Comparison of ENCODE assay signal across 17 cellular contexts in the genomic region with DNA sequence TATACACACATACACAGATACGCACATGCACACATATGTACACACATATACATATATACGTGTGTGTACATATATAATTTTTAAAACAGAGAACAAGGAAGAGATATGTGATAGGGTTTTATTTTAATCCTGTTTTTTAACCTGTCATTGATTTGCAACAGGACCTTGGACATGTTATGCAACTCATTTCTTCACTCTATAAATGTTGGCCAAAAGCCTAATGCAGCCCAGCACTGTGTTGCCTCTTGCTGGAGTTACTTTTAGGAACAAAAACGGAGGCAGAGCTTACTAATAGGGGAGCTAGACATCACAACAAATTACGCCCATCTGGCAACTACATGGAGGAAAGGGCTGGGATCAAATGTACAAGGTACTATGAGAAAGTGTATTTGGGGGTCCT.
DNase-seq lines count a peak whose midpoint lies in the region; ATAC-seq and TF ChIP-seq lines count a peak whose summit lies in the region.
"Had no signal": no experiment of that assay in that cellular context is flagged by ENCODE, and none has a peak within 500 bp of the region (broad histone marks: within the 10 kb centered on the region; RNA-seq: fewer than 3 reads in every experiment).

No MANE protein-coding gene starts in this region.

- H3K36me3 Mint-ChIP-seq in MCF 10A (ENCODE audit: insufficient read depth, unreplicated experiment) (no peaks in the 10 kb centered on the region), T-cell (peaks cover 14% of the 10 kb centered on the region), nephron (ENCODE audit: low read depth) (no peaks in the 10 kb centered on the region)
- H3K36me3 Mint-ChIP-seq: brain had no signal

- dilution Hi-C loops in mammary epithelial cell (cut with HindIII; ENCODE audit: low sequenced_read_pairs), result no loop called here

- H3K9me3 Mint-ChIP-seq in MCF 10A (ENCODE audit: unreplicated experiment) (no peaks in the 10 kb centered on the region), T-cell (peaks cover 0 to 6% (median 2%) of the 10 kb centered on the region in 3 donors), nephron (no peaks in the 10 kb centered on the region)

- H3K27me3 Mint-ChIP-seq in MCF 10A (ENCODE audit: insufficient read depth, unreplicated experiment) (no peaks in the 10 kb centered on the region), T-cell (no peaks in the 10 kb centered on the region), nephron (ENCODE audit: low read depth) (no peaks in the 10 kb centered on the region)

- H3K9me3 ChIP-seq in mammary epithelial cell (replicated peaks; ENCODE audit: insufficient read depth, low read length) (no peaks in the 10 kb centered on the region), psoas muscle (no peaks in the 10 kb centered on the region)
- H3K9me3 ChIP-seq: lower lobe of right lung had no signal

- POLR2A ChIA-PET in MCF 10A (lab: Yijun Ruan, JAX), result interaction anchor here (1.0 kb wide), 1 partner anchor 131 kb away, joined by 3 read pairs; no protein-coding TSS in a partner anchor
- POLR2A ChIA-PET in T-cell (lab: Charles Lee), result interaction anchor here in 1 of 2 donors (0.6 to 1.1 kb wide), 2 partner anchors 10 to 162 kb away, joined by 3 read pairs; no protein-coding TSS in a partner anchor

- no peak overlapping the region for H3K4me3 Mint-ChIP-seq in MCF 10A (ENCODE audit: unreplicated experiment)
- H3K4me3 Mint-ChIP-seq in T-cell, result no peak overlapping the region
- H3K4me3 Mint-ChIP-seq in nephron, result no peak overlapping the region
- H3K4me3 Mint-ChIP-seq: brain had no signal

- intact Hi-C loops in MCF 10A (cut with micrococcal nuclease) (no loop called here), mammary epithelial cell (cut with micrococcal nuclease) (no loop called here), psoas muscle (cut with DNase I) (no loop called here)

- TF ChIP-seq CTCF in MCF 10A (IDR thresholded peaks at IDR 0.05; ENCODE audit: unreplicated experiment) (no peak), mammary epithelial cell (conservative IDR thresholded peaks at IDR 0.05 in 1 of 2, IDR thresholded peaks at IDR 0.05 in 1 of 2; ENCODE audit: extremely low read depth in 1 of 2, insufficient read depth in 1 of 2, low read depth in 1 of 2, low read length in 2 of 2) (no peak), choroid plexus epithelial cell (conservative IDR thresholded peaks at IDR 0.05; ENCODE audit: low read depth, low read length) (no peak), nephron (IDR thresholded peaks at IDR 0.05; ENCODE audit: unreplicated experiment in 3 of 3) (no peak), psoas muscle (IDR thresholded peaks at IDR 0.05) (no peak)

- H3K4me1 Mint-ChIP-seq in MCF 10A (ENCODE audit: insufficient read depth, unreplicated experiment) (no peaks in the 10 kb centered on the region), T-cell (peaks cover 45 to 62% (median 49%) of the 10 kb centered on the region in 3 donors), nephron (peaks cover 26% of the 10 kb centered on the region)
- H3K4me1 Mint-ChIP-seq: brain had no signal

- H3K4me3 ChIP-seq in mammary epithelial cell (replicated peaks in 1 of 3; ENCODE audit: insufficient read depth in 1 of 3, low read depth in 2 of 3, low read length in 3 of 3) (no peak overlapping the region), choroid plexus epithelial cell (ENCODE audit: low read depth, low read length) (no peak overlapping the region), psoas muscle (no peak overlapping the region)
- H3K4me3 ChIP-seq: lower lobe of right lung, skin epidermis had no signal

- H3K27ac ChIP-seq in mammary epithelial cell (ENCODE audit: insufficient read depth, low read depth, low read length) (no peak overlapping the region), psoas muscle (no peak overlapping the region)
- H3K27ac ChIP-seq: lower lobe of right lung, parathyroid adenoma had no signal

- no peaks in the 10 kb centered on the region for H3K79me2 ChIP-seq in mammary epithelial cell (ENCODE audit: insufficient read depth, low read length)
- H3K79me2 ChIP-seq: parathyroid adenoma had no signal

- 79% methylated on average over 4 of the region's 4 CpGs for WGBS in mammary epithelial cell (ENCODE audit: low coverage, missing lambda C conversion rate)
- WGBS in psoas muscle, 3 donors, result 51 to 82% (median 81%) methylated on average over 4 of the region's 4 CpGs

- no peaks in the 10 kb centered on the region for H3K36me3 ChIP-seq in mammary epithelial cell (ENCODE audit: insufficient read depth, low read length)
- no peaks in the 10 kb centered on the region for H3K36me3 ChIP-seq in psoas muscle (ENCODE audit: insufficient read depth in 1 of 2, low read depth in 1 of 2)
- H3K36me3 ChIP-seq: lower lobe of right lung had no signal

- H2AFZ ChIP-seq in mammary epithelial cell (ENCODE audit: low read depth, low read length), result no peak overlapping the region
- H2AFZ ChIP-seq: parathyroid adenoma had no signal

- in situ Hi-C loops in mammary epithelial cell (cut with MboI; ENCODE audit: low sequenced_read_pairs in 2 of 2), result no loop called here

- H3K27me3 ChIP-seq in mammary epithelial cell (ENCODE audit: insufficient read depth, low read length), result no peaks in the 10 kb centered on the region
- H3K27me3 ChIP-seq in psoas muscle (ENCODE audit: insufficient read depth in 3 of 3, low read length in 2 of 3), result no peaks in the 10 kb centered on the region

- ATAC-seq in T-cell (replicated peaks in 1 of 4), result no peak
- ATAC-seq in psoas muscle, result no peak
- no peak for ATAC-seq in HG03159 (IDR thresholded peaks at IDR 0.05; ENCODE audit: unreplicated experiment)
- ATAC-seq: lower lobe of right lung had no signal

- H3K27ac Mint-ChIP-seq in MCF 10A (ENCODE audit: low read depth, unreplicated experiment) (no peak overlapping the region), T-cell (peak overlapping the region; percentile 82 to 94), nephron (peak overlapping the region in 2 of 3 experiments; percentile 16 to 55)
- H3K27ac Mint-ChIP-seq: brain had no signal

- H4K20me1 ChIP-seq in mammary epithelial cell (ENCODE audit: insufficient read depth, low read length), result no peaks in the 10 kb centered on the region

- CTCF ChIA-PET in MCF 10A (lab: Yijun Ruan, JAX), result interaction anchor here (0.6 kb wide), 1 partner anchor 1604 kb away, joined by 3 read pairs; no protein-coding TSS in a partner anchor
- CTCF ChIA-PET in mammary epithelial cell (lab: Charles Lee; ENCODE audit: low non-redundant PET), result no interaction called here
- CTCF ChIA-PET in T-cell (lab: Charles Lee), result no interaction called here

- no peak overlapping the region for H3K4me2 ChIP-seq in mammary epithelial cell (ENCODE audit: insufficient read depth, low read depth, low read length)

- H3K4me1 ChIP-seq in mammary epithelial cell (ENCODE audit: insufficient read depth, low read length), result no peaks in the 10 kb centered on the region
- no peaks in the 10 kb centered on the region for H3K4me1 ChIP-seq in psoas muscle
- H3K4me1 ChIP-seq: parathyroid adenoma had no signal

- DNase-seq in MCF 10A (ENCODE audit: unreplicated experiment), result peak; percentile 30
- DNase-seq in mammary epithelial cell, result no peak
- DNase-seq in T-cell, result no peak
- DNase-seq in choroid plexus epithelial cell (ENCODE audit: low read depth), result peak; percentile 52
- DNase-seq in psoas muscle, result no peak
- no peak for DNase-seq in islet precursor cell
- DNase-seq: activated CD8-positive, alpha-beta memory T cell treated with anti-CD3 and anti-CD28 coated beads for 24 hours; activated effector memory CD4-positive, alpha-beta T cell treated with Interleukin-2 at 50 U/mL for 16 hours; AML-193; lower lobe of right lung; NCI-H187; stimulated activated CD4-positive, alpha-beta T cell treated with anti-CD3 and anti-CD28 coated beads, Interleukin-4, amount 100 ng/mL, for 24 hours had no signal

- no peak overlapping the region for H3K9ac ChIP-seq in mammary epithelial cell (ENCODE audit: insufficient read depth, low read length)
- H3K9ac ChIP-seq: parathyroid adenoma had no signal

- no TSS peak for BruUV-seq in MCF 10A (replicated peaks; lab: Mats Ljungman, UMichigan)
- BruUV-seq in mammary epithelial cell (replicated peaks; lab: Mats Ljungman, UMichigan), result no TSS peak

Comparison
In these comparisons a context has a peak if more than half of its experiments do, and no peak if none do; other contexts are left out.
1. DNase-seq: peak in MCF 10A (single experiment) and choroid plexus epithelial cell (single experiment); none in mammary epithelial cell (single experiment), T-cell (0 of 34), psoas muscle (0 of 2) and islet precursor cell (single experiment).